ENCODE assay signal across 8 cellular contexts in genomic region chr3:46110701-46111493, GRCh38.
DNase-seq lines count a peak whose midpoint lies in the region; ATAC-seq and TF ChIP-seq lines count a peak whose summit lies in the region.

No MANE protein-coding gene starts in this region.

- peak overlapping the region; percentile 82 for H3K27ac Mint-ChIP-seq in activated CD4-positive, alpha-beta T cell treated with anti-CD3 and anti-CD28 coated beads, Interleukin-2, amount 10 ng/mL, durations not matched to agents 7 days and 5 days
- no peak overlapping the region for H3K27ac Mint-ChIP-seq in stimulated activated memory B cell treated with anti-CD40 and anti-IgM and Interleukin-4, amounts not matched to agents 10 μg/mL and 1 μg/mL and 100 μg/mL, for 72 hours

- H3K27me3 ChIP-seq in SJSA1 (replicated peaks) (no peaks in the 10 kb centered on the region), right atrium auricular region (no peaks in the 10 kb centered on the region), esophagus squamous epithelium (peaks cover 0 to 11% (median 0%) of the 10 kb centered on the region in 4 donors)

- H3K4me1 ChIP-seq in SJSA1 (replicated peaks) (peaks cover 83% of the 10 kb centered on the region), right atrium auricular region (no peaks in the 10 kb centered on the region), esophagus squamous epithelium (peaks cover 3 to 36% (median 16%) of the 10 kb centered on the region in 3 donors)

- H3K9me3 Mint-ChIP-seq in activated CD4-positive, alpha-beta T cell treated with anti-CD3 and anti-CD28 coated beads, Interleukin-2, amount 10 ng/mL, durations not matched to agents 7 days and 5 days: peaks cover 23% of the 10 kb centered on the region
- H3K9me3 Mint-ChIP-seq in stimulated activated memory B cell treated with anti-CD40 and anti-IgM and Interleukin-4, amounts not matched to agents 10 μg/mL and 1 μg/mL and 100 μg/mL, for 72 hours: no peaks in the 10 kb centered on the region

- no peak overlapping the region for H3K4me3 Mint-ChIP-seq in activated CD4-positive, alpha-beta T cell treated with anti-CD3 and anti-CD28 coated beads, Interleukin-2, amount 10 ng/mL, durations not matched to agents 7 days and 5 days
- no peak overlapping the region for H3K4me3 Mint-ChIP-seq in stimulated activated memory B cell treated with anti-CD40 and anti-IgM and Interleukin-4, amounts not matched to agents 10 μg/mL and 1 μg/mL and 100 μg/mL, for 72 hours

- H3K36me3 ChIP-seq in SJSA1 (no peaks in the 10 kb centered on the region), right atrium auricular region (no peaks in the 10 kb centered on the region), esophagus squamous epithelium (no peaks in the 10 kb centered on the region)

- peak overlapping the region; percentile 51 for H3K27ac ChIP-seq in SJSA1
- no peak overlapping the region for H3K27ac ChIP-seq in right atrium auricular region
- H3K27ac ChIP-seq in esophagus squamous epithelium: peak overlapping the region in 2 of 4 donors; percentile 14 to 59

- CTCF ChIA-PET in activated CD4-positive, alpha-beta T cell treated with anti-CD3 and anti-CD28 coated beads, Interleukin-2, amount 10 ng/mL, durations not matched to agents 7 days and 5 days (lab: Charles Lee): no interaction called here

- no peak for TF ChIP-seq POLR2A in esophagus squamous epithelium (IDR thresholded peaks at IDR 0.05)

- peak; percentile 35 for DNase-seq in activated CD4-positive, alpha-beta T cell treated with anti-CD3 and anti-CD28 coated beads, Interleukin-2, amount 10 ng/mL, durations not matched to agents 7 days and 5 days
- DNase-seq in activated CD4-positive, alpha-beta T cell treated with anti-CD3 and anti-CD28 coated beads, Interleukin-2, amount 50 U/mL, for 48 hours: no peak
- peak; percentile 71 to 77 for DNase-seq in SJSA1 (ENCODE audit: low read depth in 1 of 2, low spot score in 2 of 2)
- peak; percentile 80 for DNase-seq in right atrium auricular region (ENCODE audit: low spot score)
- no peak for DNase-seq in esophagus squamous epithelium (lab: John Stamatoyannopoulos, UW)
- DNase-seq in DMS114 treated with DMSO at 0.1 percent for 48 hours (lab: John Stamatoyannopoulos, UW; ENCODE audit: unreplicated experiment): no peak

- peak; percentile 71 for ATAC-seq in HG03139 (IDR thresholded peaks at IDR 0.05; ENCODE audit: unreplicated experiment)
- ATAC-seq in stimulated activated memory B cell treated with anti-CD40 and anti-IgM and Interleukin-4, amounts not matched to agents 10 μg/mL and 1 μg/mL and 100 μg/mL, for 72 hours: no peak

- peaks cover 23% of the 10 kb centered on the region for H3K36me3 Mint-ChIP-seq in activated CD4-positive, alpha-beta T cell treated with anti-CD3 and anti-CD28 coated beads, Interleukin-2, amount 10 ng/mL, durations not matched to agents 7 days and 5 days (ENCODE audit: low read depth)
- no peaks in the 10 kb centered on the region for H3K36me3 Mint-ChIP-seq in stimulated activated memory B cell treated with anti-CD40 and anti-IgM and Interleukin-4, amounts not matched to agents 10 μg/mL and 1 μg/mL and 100 μg/mL, for 72 hours

- POLR2A ChIA-PET in activated CD4-positive, alpha-beta T cell treated with anti-CD3 and anti-CD28 coated beads, Interleukin-2, amount 10 ng/mL, durations not matched to agents 7 days and 5 days (lab: Charles Lee): interaction anchor here (0.6 kb wide), 1 partner anchor 11 kb away, joined by 3 read pairs; no protein-coding TSS in a partner anchor

- H3K9me3 ChIP-seq in SJSA1 (replicated peaks) (no peaks in the 10 kb centered on the region), right atrium auricular region (no peaks in the 10 kb centered on the region), esophagus squamous epithelium (no peaks in the 10 kb centered on the region)

- intact Hi-C loops in esophagus squamous epithelium (cut with DNase I): no loop called here

- 58 to 66% methylated on average over 9 of the region's 9 CpGs for WGBS in esophagus squamous epithelium, 2 donors

- peaks cover 22% of the 10 kb centered on the region for H3K27me3 Mint-ChIP-seq in activated CD4-positive, alpha-beta T cell treated with anti-CD3 and anti-CD28 coated beads, Interleukin-2, amount 10 ng/mL, durations not matched to agents 7 days and 5 days
- H3K27me3 Mint-ChIP-seq in stimulated activated memory B cell treated with anti-CD40 and anti-IgM and Interleukin-4, amounts not matched to agents 10 μg/mL and 1 μg/mL and 100 μg/mL, for 72 hours: no peaks in the 10 kb centered on the region

- H3K4me1 Mint-ChIP-seq in activated CD4-positive, alpha-beta T cell treated with anti-CD3 and anti-CD28 coated beads, Interleukin-2, amount 10 ng/mL, durations not matched to agents 7 days and 5 days: peaks cover 68% of the 10 kb centered on the region
- peaks cover 30% of the 10 kb centered on the region for H3K4me1 Mint-ChIP-seq in stimulated activated memory B cell treated with anti-CD40 and anti-IgM and Interleukin-4, amounts not matched to agents 10 μg/mL and 1 μg/mL and 100 μg/mL, for 72 hours

- H3K4me3 ChIP-seq in SJSA1 (no peak overlapping the region), right atrium auricular region (no peak overlapping the region), esophagus squamous epithelium (no peak overlapping the region)

- TF ChIP-seq CTCF in right atrium auricular region (IDR thresholded peaks at IDR 0.05) (no peak), esophagus squamous epithelium (IDR thresholded peaks at IDR 0.05) (no peak)

Comparison
In these comparisons a context has a peak if more than half of its experiments do, and no peak if none do; other contexts are left out.
1. DNase-seq: peak in activated CD4-positive, alpha-beta T cell treated with anti-CD3 and anti-CD28 coated beads, Interleukin-2, amount 10 ng/mL, durations not matched to agents 7 days and 5 days (single experiment), SJSA1 (2 of 2) and right atrium auricular region (single experiment); none in activated CD4-positive, alpha-beta T cell treated with anti-CD3 and anti-CD28 coated beads, Interleukin-2, amount 50 U/mL, for 48 hours (0 of 2), esophagus squamous epithelium (single experiment) and DMS114 treated with DMSO at 0.1 percent for 48 hours (single experiment).